In the genomic region with DNA sequence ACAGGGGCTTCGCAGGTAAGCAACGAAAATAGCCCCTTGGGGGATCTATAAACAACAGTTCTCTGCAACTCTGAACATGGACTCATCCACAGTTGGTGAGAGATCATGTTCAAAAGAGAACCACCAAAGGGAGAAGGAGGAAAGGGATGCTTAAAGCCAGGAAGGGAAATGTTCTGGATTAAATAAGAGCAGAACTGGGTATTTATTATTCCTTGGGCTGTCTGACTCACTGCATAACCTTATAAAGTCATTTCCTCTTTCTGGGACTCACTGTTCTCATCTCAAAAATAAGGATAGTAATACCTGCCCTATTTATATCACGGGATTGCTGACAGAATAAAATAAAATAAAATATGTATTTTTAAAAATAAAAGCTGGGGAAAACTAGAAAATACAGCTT, we compare ENCODE assay signal across 10 cellular contexts. TPM values are rescaled to one million over a fixed set of nuclear protein-coding genes. Genes with fewer than 3 reads are reported as not detected.
A peak's percentile ranks its signal among the peaks of the same experiment; 100 is the strongest.
DNase-seq lines count a peak whose midpoint lies in the region; ATAC-seq and TF ChIP-seq lines count a peak whose summit lies in the region.
"Had no signal": no experiment of that assay in that cellular context is flagged by ENCODE, and none has a peak within 500 bp of the region (broad histone marks: within the 10 kb centered on the region; RNA-seq: fewer than 3 reads in every experiment).

No MANE protein-coding gene starts in this region.

- TF ChIP-seq CTCF in coronary artery (IDR thresholded peaks at IDR 0.05) (no peak), left lung (IDR thresholded peaks at IDR 0.05) (no peak), type B pancreatic cell (conservative IDR thresholded peaks at IDR 0.05) (no peak)

- no peaks in the 10 kb centered on the region for H3K36me3 Mint-ChIP-seq in effector memory CD8-positive, alpha-beta T cell (ENCODE audit: insufficient read depth)
- H3K36me3 Mint-ChIP-seq in type B pancreatic cell = no peaks in the 10 kb centered on the region
- H3K36me3 Mint-ChIP-seq: activated naive CD4-positive, alpha-beta T cell treated with anti-CD3 and anti-CD28 coated beads, Interleukin-2, amount 10 ng/mL, durations not matched to agents 7 days and 5 days had no signal

- H3K9me3 ChIP-seq in left lung = no peaks in the 10 kb centered on the region

- DNase-seq in AG20443 (ENCODE audit: low spot score) (peak; percentile 30), MV-4-11 (lab: John Stamatoyannopoulos, UW) (peak; percentile 66), coronary artery (ENCODE audit: low spot score) (no peak), left lung (no peak), DMS79 treated with DMSO at 0.1 percent for 48 hours (lab: John Stamatoyannopoulos, UW) (no peak), KG1 (lab: John Stamatoyannopoulos, UW) (no peak), type B pancreatic cell (ENCODE audit: extremely low spot score, unreplicated experiment) (no peak)
- DNase-seq in effector memory CD8-positive, alpha-beta T cell = no peak
- DNase-seq: activated CD4-positive, alpha-beta T cell treated with anti-CD3 and anti-CD28 coated beads for 1 hour; activated naive CD4-positive, alpha-beta T cell treated with anti-CD3 and anti-CD28 coated beads, Interleukin-2, amount 10 ng/mL, durations not matched to agents 7 days and 5 days had no signal

- peaks cover 0 to 8% of the 10 kb centered on the region in 2 donors for H3K4me1 ChIP-seq in left lung

- peak; percentile 51 for ATAC-seq in left lung
- ATAC-seq in effector memory CD8-positive, alpha-beta T cell (replicated peaks) = no peak

- H3K36me3 ChIP-seq in left lung = no peaks in the 10 kb centered on the region

- H3K9me3 Mint-ChIP-seq in effector memory CD8-positive, alpha-beta T cell = no peaks in the 10 kb centered on the region
- no peaks in the 10 kb centered on the region for H3K9me3 Mint-ChIP-seq in type B pancreatic cell
- H3K9me3 Mint-ChIP-seq: activated naive CD4-positive, alpha-beta T cell treated with anti-CD3 and anti-CD28 coated beads, Interleukin-2, amount 10 ng/mL, durations not matched to agents 7 days and 5 days had no signal

- no peaks in the 10 kb centered on the region for H3K27me3 Mint-ChIP-seq in effector memory CD8-positive, alpha-beta T cell
- H3K27me3 Mint-ChIP-seq in type B pancreatic cell = peaks cover 9% of the 10 kb centered on the region
- H3K27me3 Mint-ChIP-seq: activated naive CD4-positive, alpha-beta T cell treated with anti-CD3 and anti-CD28 coated beads, Interleukin-2, amount 10 ng/mL, durations not matched to agents 7 days and 5 days had no signal

- no peak overlapping the region for H3K4me3 Mint-ChIP-seq in effector memory CD8-positive, alpha-beta T cell
- no peak overlapping the region for H3K4me3 Mint-ChIP-seq in type B pancreatic cell
- H3K4me3 Mint-ChIP-seq: activated naive CD4-positive, alpha-beta T cell treated with anti-CD3 and anti-CD28 coated beads, Interleukin-2, amount 10 ng/mL, durations not matched to agents 7 days and 5 days had no signal

- peak overlapping the region in 1 of 2 donors; percentile 69 for H3K27ac ChIP-seq in coronary artery
- peak overlapping the region in 1 of 2 donors; percentile 8 for H3K27ac ChIP-seq in left lung

- intact Hi-C loops in left lung (cut with DNase I) = no loop called here

- H3K4me3 ChIP-seq in coronary artery (peak overlapping the region; percentile 10), left lung (no peak overlapping the region)

- H3K27me3 ChIP-seq in left lung = no peaks in the 10 kb centered on the region

- H3K27ac Mint-ChIP-seq in effector memory CD8-positive, alpha-beta T cell = no peak overlapping the region
- H3K27ac Mint-ChIP-seq in type B pancreatic cell = no peak overlapping the region
- H3K27ac Mint-ChIP-seq: activated naive CD4-positive, alpha-beta T cell treated with anti-CD3 and anti-CD28 coated beads, Interleukin-2, amount 10 ng/mL, durations not matched to agents 7 days and 5 days had no signal

- no peaks in the 10 kb centered on the region for H3K4me1 Mint-ChIP-seq in effector memory CD8-positive, alpha-beta T cell (ENCODE audit: low read depth in 2 of 2)
- H3K4me1 Mint-ChIP-seq in type B pancreatic cell (ENCODE audit: unreplicated experiment) = peaks cover 8% of the 10 kb centered on the region
- H3K4me1 Mint-ChIP-seq: activated naive CD4-positive, alpha-beta T cell treated with anti-CD3 and anti-CD28 coated beads, Interleukin-2, amount 10 ng/mL, durations not matched to agents 7 days and 5 days had no signal

RNA-seq across cellular contexts. Expression of a gene that starts 11.2 kb away (rescaled TPM):
- total RNA-seq in left lung (1 to 10 TPM; 3.4 to 8.7 TPM), type B pancreatic cell (ENCODE audit: low replicate concordance) (4.9 and 5.9 TPM in 2 replicates)

RNA-seq across cellular contexts. Expression of a gene that starts 31.7 kb away (rescaled TPM):
- total RNA-seq in left lung = 1 to 10 TPM; 7.4 to 8.4 TPM
- total RNA-seq in type B pancreatic cell (ENCODE audit: low replicate concordance) = 5.1 and 8.9 TPM in 2 replicates

Comparison
In these comparisons a context has a peak if more than half of its experiments do, and no peak if none do; other contexts are left out.
1. DNase-seq: peak in AG20443 (single experiment) and MV-4-11 (single experiment); none in coronary artery (single experiment), left lung (0 of 2), effector memory CD8-positive, alpha-beta T cell (0 of 3), DMS79 treated with DMSO at 0.1 percent for 48 hours (single experiment), KG1 (single experiment) and type B pancreatic cell (single experiment).